In genomic region chr14:58395815-58396626, GRCh38 we compare ENCODE assay signal across 8 cellular contexts. TPM values are rescaled to one million over a fixed set of nuclear protein-coding genes. Genes with fewer than 3 reads are reported as not detected.
A peak's percentile ranks its signal among the peaks of the same experiment; 100 is the strongest.
DNase-seq lines count a peak whose midpoint lies in the region; ATAC-seq and TF ChIP-seq lines count a peak whose summit lies in the region.

Gene TOMM20L (plus strand): TSS chr14:58395930. CDS start chr14:58395958, 28 bp downstream.

- ATAC-seq in HG02884 (IDR thresholded peaks at IDR 0.05; ENCODE audit: unreplicated experiment) = peak; percentile 89

- no peak for TF ChIP-seq POLR2A in lower leg skin (IDR thresholded peaks at IDR 0.05)

- 5% methylated on average over 45 to 79 of the region's 81 CpGs for WGBS in lower leg skin, 2 donors

- peak; percentile 55 for DNase-seq in SIG-M5 treated with dmso at 0.1 percent for 504 hours (lab: John Stamatoyannopoulos, UW; ENCODE audit: unreplicated experiment)
- no peak for DNase-seq in SIG-M5 (lab: John Stamatoyannopoulos, UW)
- DNase-seq in NCI-H2107 (lab: John Stamatoyannopoulos, UW) = peak; percentile 76
- peak; percentile 41 to 56 for DNase-seq in activated CD4-positive, alpha-beta T cell treated with anti-CD3 and anti-CD28 coated beads, Interleukin-2, amount 50 U/mL, for 24 hours (ENCODE audit: low read depth in 1 of 2, low spot score in 1 of 2)
- DNase-seq in dermis blood vessel endothelial cell = peak; percentile 75
- peak; percentile 54 to 94 for DNase-seq in lower leg skin (ENCODE audit: low spot score in 2 of 2)
- peak; percentile 57 to 62 for DNase-seq in stimulated activated CD4-positive, alpha-beta T cell treated with anti-CD3 and anti-CD28 coated beads, Interleukin-4, amount 100 ng/mL, for 48 hours (ENCODE audit: low read depth in 2 of 2)

- intact Hi-C loops in lower leg skin (cut with DNase I; ENCODE audit: low total_unique reads) = no loop called here

- TF ChIP-seq CTCF in lower leg skin (IDR thresholded peaks at IDR 0.05) = no peak

- H3K4me3 ChIP-seq in lower leg skin (ENCODE audit: low read depth, poor library complexity, severe bottlenecking) = peak within 1 kb of the TSS; percentile 42

RNA-seq across cellular contexts. Expression of gene TOMM20L, which starts in this region (rescaled TPM):
- total RNA-seq in dermis blood vessel endothelial cell (not detected in 2 replicates), lower leg skin (not detected)

Comparison
In these comparisons a context has a peak if more than half of its experiments do, and no peak if none do; other contexts are left out.
1. Peak in DNase-seq in dermis blood vessel endothelial cell; RNA of the gene not detected or under 1 TPM.
2. Peak in DNase-seq and H3K4me3 ChIP-seq in lower leg skin; RNA of the gene not detected or under 1 TPM.